ENCODE assay signal across 18 cellular contexts in the genomic region with DNA sequence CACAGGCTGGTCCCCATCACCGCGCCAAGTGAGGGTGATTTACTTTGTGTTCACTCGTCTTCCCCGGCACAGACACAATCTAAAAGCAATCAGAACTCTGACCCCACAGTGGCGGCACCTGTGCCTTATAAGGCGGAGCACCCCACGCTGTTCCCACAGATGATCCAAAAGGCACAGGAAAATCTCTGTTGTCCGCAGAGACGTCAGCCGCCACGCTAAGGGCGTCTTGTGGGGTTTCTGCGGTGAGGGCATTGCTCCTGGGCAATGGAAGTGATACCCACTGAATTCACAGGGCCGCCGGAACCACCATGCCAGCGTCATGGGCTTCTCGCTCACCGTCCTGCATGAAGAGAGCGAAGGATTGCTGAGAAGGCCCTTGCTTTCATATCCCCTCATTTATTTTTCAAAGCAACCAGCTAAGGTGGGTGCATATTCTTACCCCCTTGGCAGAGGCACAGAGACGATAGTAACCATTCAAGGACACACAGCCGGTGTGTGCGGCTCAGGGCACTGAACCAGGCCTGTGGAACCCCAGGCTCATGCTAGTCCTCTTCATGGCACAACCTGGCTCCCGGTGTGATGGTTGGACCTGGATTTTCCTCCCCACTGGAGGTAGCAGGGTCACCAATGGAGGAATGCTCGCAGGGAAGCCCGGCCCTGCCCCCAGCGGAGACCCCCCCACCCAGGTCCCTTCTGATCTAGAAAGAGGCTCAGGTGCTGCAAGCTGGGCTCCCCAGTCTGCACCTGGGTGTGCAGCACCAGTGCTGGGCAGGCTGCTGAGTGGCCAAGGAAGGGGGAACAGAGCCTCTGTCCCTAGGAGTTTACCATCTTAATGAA.
"Had no signal": no experiment of that assay in that cellular context is flagged by ENCODE, and none has a peak within 500 bp of the region (broad histone marks: within the 10 kb centered on the region; RNA-seq: fewer than 3 reads in every experiment).

No MANE protein-coding gene starts in this region.

- H3K36me3 ChIP-seq: neutrophil, right atrium auricular region, stomach had no signal

- H3K9me3 ChIP-seq: neutrophil, right atrium auricular region, stomach had no signal

- ATAC-seq: left ventricle myocardium superior had no signal

- H3K79me2 ChIP-seq: hepatocyte had no signal

- H3K4me2 ChIP-seq: hepatocyte had no signal

- H3K4me1 ChIP-seq: right atrium auricular region, stomach had no signal

- H3K27ac ChIP-seq: hepatocyte, neutrophil, right atrium auricular region, stomach had no signal

- H3K27me3 ChIP-seq: neutrophil, right atrium auricular region had no signal

- H3K4me3 ChIP-seq: hepatocyte, lung, right atrium auricular region, stomach had no signal

- DNase-seq: dermis blood vessel endothelial cell; erythroblast; foreskin melanocyte; kidney; left cardiac atrium; left ventricle myocardium superior; mesenchymal stem cell; naive thymus-derived CD4-positive, alpha-beta T cell; nephron progenitor cell; stimulated activated CD4-positive, alpha-beta T cell treated with anti-CD3 and anti-CD28 coated beads, Interleukin-4, amount 100 ng/mL, for 1 hour; stimulated activated CD8-positive, alpha-beta memory T cell treated with anti-CD3 and anti-CD28 coated beads, Interleukin-4, amount 100 ng/mL, for 48 hours; substantia nigra; trophoblast cell had no signal
